ENCODE assay signal across 11 cellular contexts in the genomic region with DNA sequence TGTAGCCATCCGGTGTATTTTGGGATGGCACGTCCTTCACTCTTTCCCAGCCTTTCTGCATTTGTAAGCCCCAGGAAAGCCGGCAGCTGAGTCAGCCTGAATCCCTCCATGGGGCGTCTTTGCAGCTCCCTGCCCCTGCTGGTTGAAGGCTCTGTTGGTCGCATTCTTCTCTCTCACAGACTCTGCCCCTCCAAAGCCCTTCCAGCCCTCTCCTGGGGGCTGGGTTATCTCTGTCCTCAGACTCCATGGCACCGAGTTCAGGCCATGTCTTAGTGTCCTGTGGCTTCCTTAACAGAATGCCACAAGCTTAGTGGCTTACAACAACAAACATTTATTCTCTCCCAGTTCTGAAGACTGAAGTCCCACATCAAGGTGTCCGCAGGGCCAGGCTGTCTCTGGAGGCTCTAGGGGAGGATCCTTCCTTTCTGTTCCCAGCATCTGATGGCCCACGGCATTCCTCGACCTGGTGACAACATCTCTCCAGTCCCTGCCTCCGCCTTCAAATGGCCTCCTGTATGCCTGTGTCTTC.
DNase-seq lines count a peak whose midpoint lies in the region; ATAC-seq and TF ChIP-seq lines count a peak whose summit lies in the region.
"Had no signal": no experiment of that assay in that cellular context is flagged by ENCODE, and none has a peak within 500 bp of the region (broad histone marks: within the 10 kb centered on the region; RNA-seq: fewer than 3 reads in every experiment).

No MANE protein-coding gene starts in this region.

- H3K36me3 ChIP-seq in hepatocyte (replicated peaks; ENCODE audit: insufficient read depth, low read depth) = no peaks in the 10 kb centered on the region

- peaks cover 91% of the 10 kb centered on the region for H3K79me2 ChIP-seq in hepatocyte

- H3K27me3 ChIP-seq in hepatocyte = no peaks in the 10 kb centered on the region

- peaks cover 5% of the 10 kb centered on the region for H3K36me3 Mint-ChIP-seq in activated CD4-positive, alpha-beta T cell treated with anti-CD3 and anti-CD28 coated beads, Interleukin-2, amount 10 ng/mL, durations not matched to agents 7 days and 5 days (ENCODE audit: low read depth)
- peaks cover 6% of the 10 kb centered on the region for H3K36me3 Mint-ChIP-seq in activated CD8-positive, alpha-beta T cell treated with anti-CD3 and anti-CD28 coated beads, Interleukin-2, amount 10 ng/mL, durations not matched to agents 7 days and 5 days (ENCODE audit: low read depth)
- H3K36me3 Mint-ChIP-seq in MCF 10A (ENCODE audit: insufficient read depth, unreplicated experiment) = peaks cover 11% of the 10 kb centered on the region

- no peaks in the 10 kb centered on the region for H3K27me3 Mint-ChIP-seq in activated CD4-positive, alpha-beta T cell treated with anti-CD3 and anti-CD28 coated beads, Interleukin-2, amount 10 ng/mL, durations not matched to agents 7 days and 5 days
- H3K27me3 Mint-ChIP-seq in activated CD8-positive, alpha-beta T cell treated with anti-CD3 and anti-CD28 coated beads, Interleukin-2, amount 10 ng/mL, durations not matched to agents 7 days and 5 days (ENCODE audit: low read depth) = no peaks in the 10 kb centered on the region
- H3K27me3 Mint-ChIP-seq in MCF 10A (ENCODE audit: insufficient read depth, unreplicated experiment) = no peaks in the 10 kb centered on the region

- intact Hi-C loops in MCF 10A (cut with micrococcal nuclease) = no loop called here

- H3K4me2 ChIP-seq in hepatocyte = peak overlapping the region; percentile 61

- no peaks in the 10 kb centered on the region for H3K9me2 ChIP-seq in hepatocyte (replicated peaks; ENCODE audit: insufficient read depth)

- no peak for DNase-seq in activated CD4-positive, alpha-beta T cell treated with anti-CD3 and anti-CD28 coated beads, Interleukin-2, amount 10 ng/mL, durations not matched to agents 7 days and 5 days
- no peak for DNase-seq in activated CD4-positive, alpha-beta T cell treated with anti-CD3 and anti-CD28 coated beads, Interleukin-2, amount 50 U/mL, for 48 hours
- DNase-seq in activated CD8-positive, alpha-beta T cell treated with anti-CD3 and anti-CD28 coated beads, Interleukin-2, amount 10 ng/mL, durations not matched to agents 7 days and 5 days = no peak
- DNase-seq in hepatocyte (ENCODE audit: low spot score) = peak; percentile 53
- no peak for DNase-seq in retinal pigment epithelial cell (ENCODE audit: low read depth)
- DNase-seq in MCF 10A (ENCODE audit: unreplicated experiment) = no peak
- DNase-seq in NCI-H1092 (lab: John Stamatoyannopoulos, UW) = no peak
- DNase-seq in NOMO-1 (lab: John Stamatoyannopoulos, UW; ENCODE audit: unreplicated experiment in 2 of 2) = no peak
- DNase-seq: midbrain, NCI-H2029 treated with DMSO at 0.1 percent for 48 hours, SIG-M5 had no signal

- H3K27ac ChIP-seq in hepatocyte = peak overlapping the region; percentile 92

- peak overlapping the region; percentile 83 for H3K27ac Mint-ChIP-seq in activated CD4-positive, alpha-beta T cell treated with anti-CD3 and anti-CD28 coated beads, Interleukin-2, amount 10 ng/mL, durations not matched to agents 7 days and 5 days
- H3K27ac Mint-ChIP-seq in activated CD8-positive, alpha-beta T cell treated with anti-CD3 and anti-CD28 coated beads, Interleukin-2, amount 10 ng/mL, durations not matched to agents 7 days and 5 days = peak overlapping the region; percentile 88
- H3K27ac Mint-ChIP-seq in MCF 10A (ENCODE audit: low read depth, unreplicated experiment) = no peak overlapping the region

- POLR2A ChIA-PET in activated CD4-positive, alpha-beta T cell treated with anti-CD3 and anti-CD28 coated beads, Interleukin-2, amount 10 ng/mL, durations not matched to agents 7 days and 5 days (lab: Charles Lee) = no interaction called here
- POLR2A ChIA-PET in activated CD8-positive, alpha-beta T cell treated with anti-CD3 and anti-CD28 coated beads, Interleukin-2, amount 10 ng/mL, durations not matched to agents 7 days and 5 days (lab: Charles Lee) = interaction anchor here (1.0 to 1.9 kb wide), 2 partner anchors 16 to 61 kb away, joined by 3 to 11 read pairs; a partner anchor contains a TSS
- POLR2A ChIA-PET in MCF 10A (lab: Yijun Ruan, JAX) = interaction anchor here (1.5 kb wide), 1 partner anchor 11 kb away, joined by 3 read pairs; no protein-coding TSS in a partner anchor

- H2AFZ ChIP-seq in hepatocyte = no peak overlapping the region

- no TSS peak for BruUV-seq in MCF 10A (replicated peaks; lab: Mats Ljungman, UMichigan)

- H3K4me1 Mint-ChIP-seq in activated CD4-positive, alpha-beta T cell treated with anti-CD3 and anti-CD28 coated beads, Interleukin-2, amount 10 ng/mL, durations not matched to agents 7 days and 5 days = peaks cover 77% of the 10 kb centered on the region
- peaks cover 69% of the 10 kb centered on the region for H3K4me1 Mint-ChIP-seq in activated CD8-positive, alpha-beta T cell treated with anti-CD3 and anti-CD28 coated beads, Interleukin-2, amount 10 ng/mL, durations not matched to agents 7 days and 5 days (ENCODE audit: low read depth)
- peaks cover 49% of the 10 kb centered on the region for H3K4me1 Mint-ChIP-seq in MCF 10A (ENCODE audit: insufficient read depth, unreplicated experiment)

- peaks cover 59% of the 10 kb centered on the region for H3K4me1 ChIP-seq in hepatocyte (ENCODE audit: insufficient read depth)

- H4K20me1 ChIP-seq in hepatocyte (ENCODE audit: insufficient read depth, poor library complexity, severe bottlenecking) = peaks cover 36% of the 10 kb centered on the region

- 21% methylated on average over 10 of the region's 10 CpGs for WGBS in hepatocyte (ENCODE audit: low lambda C conversion rate, missing lambda C conversion rate)

- peak; percentile 48 for ATAC-seq in activated CD8-positive, alpha-beta T cell treated with anti-CD3 and anti-CD28 coated beads, Interleukin-2, amount 10 ng/mL, durations not matched to agents 7 days and 5 days

- no peak for TF ChIP-seq CTCF in hepatocyte (IDR thresholded peaks at IDR 0.05; ENCODE audit: poor library complexity)
- peak; percentile 37 for TF ChIP-seq CTCF in retinal pigment epithelial cell (conservative IDR thresholded peaks at IDR 0.05; ENCODE audit: low read depth, low read length)
- no peak for TF ChIP-seq CTCF in MCF 10A (IDR thresholded peaks at IDR 0.05; ENCODE audit: unreplicated experiment)

- CTCF ChIA-PET in activated CD4-positive, alpha-beta T cell treated with anti-CD3 and anti-CD28 coated beads, Interleukin-2, amount 10 ng/mL, durations not matched to agents 7 days and 5 days (lab: Charles Lee) = interaction anchor here (0.8 to 2.2 kb wide), 8 partner anchors 9 to 197 kb away, joined by 3 to 11 read pairs (median 4); no protein-coding TSS in a partner anchor
- CTCF ChIA-PET in activated CD8-positive, alpha-beta T cell treated with anti-CD3 and anti-CD28 coated beads, Interleukin-2, amount 10 ng/mL, durations not matched to agents 7 days and 5 days (lab: Charles Lee) = interaction anchor here (0.9 to 2.6 kb wide), 16 partner anchors 8 to 733 kb away, joined by 3 to 18 read pairs (median 5); no protein-coding TSS in a partner anchor
- CTCF ChIA-PET in MCF 10A (lab: Yijun Ruan, JAX) = interaction anchor here (0.6 to 1.8 kb wide), 11 partner anchors 12 to 67 kb away, joined by 3 to 5 read pairs (median 4); no protein-coding TSS in a partner anchor

- H3K9me3 Mint-ChIP-seq in activated CD4-positive, alpha-beta T cell treated with anti-CD3 and anti-CD28 coated beads, Interleukin-2, amount 10 ng/mL, durations not matched to agents 7 days and 5 days = peaks cover 3% of the 10 kb centered on the region
- H3K9me3 Mint-ChIP-seq in activated CD8-positive, alpha-beta T cell treated with anti-CD3 and anti-CD28 coated beads, Interleukin-2, amount 10 ng/mL, durations not matched to agents 7 days and 5 days (ENCODE audit: insufficient read depth) = no peaks in the 10 kb centered on the region
- H3K9me3 Mint-ChIP-seq in MCF 10A (ENCODE audit: unreplicated experiment) = no peaks in the 10 kb centered on the region

- peak overlapping the region; percentile 50 for H3K4me3 Mint-ChIP-seq in activated CD4-positive, alpha-beta T cell treated with anti-CD3 and anti-CD28 coated beads, Interleukin-2, amount 10 ng/mL, durations not matched to agents 7 days and 5 days
- H3K4me3 Mint-ChIP-seq in activated CD8-positive, alpha-beta T cell treated with anti-CD3 and anti-CD28 coated beads, Interleukin-2, amount 10 ng/mL, durations not matched to agents 7 days and 5 days = peak overlapping the region; percentile 59
- H3K4me3 Mint-ChIP-seq in MCF 10A (ENCODE audit: unreplicated experiment) = no peak overlapping the region

- no peaks in the 10 kb centered on the region for H3K9me3 ChIP-seq in hepatocyte (ENCODE audit: low read depth)

- H3K4me3 ChIP-seq in hepatocyte (no peak overlapping the region), retinal pigment epithelial cell (ENCODE audit: low read length) (no peak overlapping the region)
